8 cellular contexts compared by ENCODE assay signal in genomic region chr6:166999845-167000253, GRCh38. TPM values are rescaled to one million over a fixed set of nuclear protein-coding genes. Genes with fewer than 3 reads are reported as not detected.
A peak's percentile ranks its signal among the peaks of the same experiment; 100 is the strongest.
DNase-seq lines count a peak whose midpoint lies in the region; ATAC-seq and TF ChIP-seq lines count a peak whose summit lies in the region.

No MANE protein-coding gene starts in this region.

- H3K36me3 ChIP-seq in GM06990 (ENCODE audit: control insufficient read depth, insufficient read depth, low read length), result no peaks in the 10 kb centered on the region; the same call in 1 of the 2 replicates
- H3K36me3 ChIP-seq in ectodermal cell (ENCODE audit: control insufficient read depth, insufficient read depth, low read length), result peaks cover 23% of the 10 kb centered on the region

- H3K4me1 ChIP-seq in ectodermal cell (ENCODE audit: control insufficient read depth, insufficient read depth, low read length), result peaks cover 9% of the 10 kb centered on the region

- H3K4me3 ChIP-seq in GM06990 (replicated peaks; ENCODE audit: low read depth, low read length) (peak overlapping the region; percentile 91), ectodermal cell (ENCODE audit: insufficient read depth, low read depth, low read length) (peak overlapping the region; percentile 99)

- ATAC-seq in natural killer cell, result no peak
- ATAC-seq in HG02571 (IDR thresholded peaks at IDR 0.05; ENCODE audit: unreplicated experiment), result no peak
- no peak for ATAC-seq in HG02610 (IDR thresholded peaks at IDR 0.05; ENCODE audit: unreplicated experiment)
- ATAC-seq in HG02885 (IDR thresholded peaks at IDR 0.05; ENCODE audit: poor library complexity, unreplicated experiment), result no peak

- TF ChIP-seq CTCF in GM06990 (IDR thresholded peaks at IDR 0.05; ENCODE audit: insufficient read depth, low read length, poor library complexity, severe bottlenecking), result no peak
- TF ChIP-seq CTCF in natural killer cell (IDR thresholded peaks at IDR 0.05), result no peak

- H3K27me3 Mint-ChIP-seq in natural killer cell (ENCODE audit: low read depth in 2 of 2), result no peaks in the 10 kb centered on the region

- H3K36me3 Mint-ChIP-seq in natural killer cell, result no peaks in the 10 kb centered on the region

- intact Hi-C loops in natural killer cell (cut with micrococcal nuclease), result loop anchor here (1.0 to 10.0 kb wide), 2 partner anchors 44 to 375 kb away; partner anchors contain the start of genes RNASET2 and RPS6KA2

- H3K4me3 Mint-ChIP-seq in natural killer cell, result peak overlapping the region; percentile 96

- peak overlapping the region; percentile 66 for H3K27ac ChIP-seq in ectodermal cell (ENCODE audit: insufficient read depth, low read depth, low read length, poor library complexity, severe bottlenecking)

- no peaks in the 10 kb centered on the region for H3K9me3 ChIP-seq in ectodermal cell (ENCODE audit: control insufficient read depth, low read length)

- H3K27ac Mint-ChIP-seq in natural killer cell, result peak overlapping the region; percentile 67 to 87

- DNase-seq in GM06990 (ENCODE audit: extremely low read depth, insufficient read length) (no peak), NCI-H774 (lab: John Stamatoyannopoulos, UW) (peak; percentile 34), natural killer cell (no peak), NCI-H524 treated with DMSO at 0.1 percent for 48 hours (lab: John Stamatoyannopoulos, UW) (no peak)

- peaks cover 28% of the 10 kb centered on the region in 2 donors for H3K4me1 Mint-ChIP-seq in natural killer cell

- no peaks in the 10 kb centered on the region for H3K9me3 Mint-ChIP-seq in natural killer cell

- H3K27me3 ChIP-seq in GM06990 (replicated peaks; ENCODE audit: control insufficient read depth, insufficient read depth, low read length) (no peaks in the 10 kb centered on the region), ectodermal cell (ENCODE audit: control insufficient read depth, insufficient read depth, low read length, poor library complexity, severe bottlenecking) (no peaks in the 10 kb centered on the region)

- 0 to 2% methylated on average over 14 of the region's 16 CpGs for WGBS in ectodermal cell, 2 experiments

RNA-seq across cellular contexts. Expression of gene CEP43, which starts 0.7 kb away (rescaled TPM):
- 41.5 TPM for polyA plus RNA-seq in ectodermal cell (2013, experiment 1 of 4)
- 45.1 TPM for polyA plus RNA-seq in ectodermal cell (2013, experiment 2 of 4)
- polyA plus RNA-seq in ectodermal cell (2013, experiment 3 of 4), result 30.0 TPM
- polyA plus RNA-seq in ectodermal cell (2013, experiment 4 of 4), result 31.9 TPM
- 10 to 100 TPM; 13.5 to 17.0 (median 15.4) TPM for total RNA-seq in natural killer cell

RNA-seq across cellular contexts. Expression of gene RNASET2, which starts 43.5 kb away (rescaled TPM):
- 12.6 TPM for polyA plus RNA-seq in ectodermal cell (2013, experiment 1 of 4)
- polyA plus RNA-seq in ectodermal cell (2013, experiment 2 of 4), result 15.6 TPM
- polyA plus RNA-seq in ectodermal cell (2013, experiment 3 of 4), result 15.7 TPM
- 20.4 TPM for polyA plus RNA-seq in ectodermal cell (2013, experiment 4 of 4)
- total RNA-seq in natural killer cell, result 100 to 1,000 TPM in 1 of 3 donors, 10 to 100 TPM in 2; 65.1 to 106 (median 84.5) TPM
